1 cellular context compared by ENCODE assay signal in the genomic region with DNA sequence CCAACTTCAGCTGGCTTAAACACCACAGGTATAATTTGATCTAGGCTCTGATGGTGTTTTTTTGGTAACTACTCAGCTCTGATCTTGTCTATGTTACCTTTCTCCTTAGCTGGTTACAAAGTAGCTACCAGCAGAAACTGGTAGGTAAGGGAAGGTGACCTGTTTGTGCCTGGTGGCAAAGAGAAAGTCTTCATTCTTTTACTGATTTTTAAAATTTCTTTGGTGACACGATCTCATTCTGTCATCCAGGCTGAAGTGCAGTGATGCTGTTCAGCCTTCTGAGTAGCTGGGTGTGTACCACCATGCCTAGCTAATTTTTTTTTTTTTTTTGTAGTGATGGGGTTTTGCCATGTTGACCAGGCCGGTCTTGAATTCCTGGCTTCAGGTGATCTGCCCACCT.
TF ChIP-seq lines count a peak whose summit lies in the region.

No MANE protein-coding gene starts in this region.

TF ChIP-seq in GM12878, 131 proteins besides CTCF, POLR2A, EP300 and RAD21 (continued from another document):
- no peak for TF ChIP-seq IRF4 (IDR thresholded peaks at IDR 0.05; ENCODE audit: low read depth, low read length)
